ENCODE assay signal across 9 cellular contexts in the genomic region with DNA sequence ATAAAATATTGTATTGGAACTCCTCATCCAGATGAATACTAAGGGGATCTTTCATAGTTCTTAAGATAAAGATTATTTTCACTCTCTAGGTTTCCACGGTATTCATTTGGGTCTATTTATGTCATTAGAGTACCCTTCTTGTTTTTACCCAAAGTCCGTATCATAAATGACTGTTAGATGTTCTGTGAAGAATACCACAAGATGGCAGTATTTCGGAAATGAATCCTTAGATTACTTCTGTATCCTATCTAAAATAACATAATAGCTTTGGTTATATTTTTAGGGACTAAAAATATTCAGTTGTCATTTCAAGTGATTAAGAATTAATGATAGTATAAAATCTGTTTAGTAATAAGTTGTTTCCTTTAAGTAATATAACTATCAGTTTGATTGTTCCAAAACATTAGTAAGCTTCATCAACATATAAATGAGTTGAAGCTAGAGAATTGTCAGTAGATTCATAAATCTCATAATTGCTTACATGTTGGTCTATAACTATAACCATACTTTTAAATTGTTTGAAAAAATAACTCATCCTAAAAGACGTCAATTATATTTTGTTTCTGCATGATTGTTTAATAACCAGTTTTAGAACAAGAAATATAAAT.
DNase-seq lines count a peak whose midpoint lies in the region; ATAC-seq, FAIRE-seq and TF ChIP-seq lines count a peak whose summit lies in the region.
"Had no signal": no experiment of that assay in that cellular context is flagged by ENCODE, and none has a peak within 500 bp of the region (broad histone marks: within the 10 kb centered on the region; RNA-seq: fewer than 3 reads in every experiment).

No MANE protein-coding gene starts in this region.

- TF ChIP-seq CTCF in dorsolateral prefrontal cortex (IDR thresholded peaks at IDR 0.05 in 54 of 56, conservative IDR thresholded peaks at IDR 0.05 in 2 of 56; ENCODE audit: low read depth in 1 of 56, partially characterized antibody in 56 of 56) (peak; percentile 28 to 76 (median 60)), pancreas (IDR thresholded peaks at IDR 0.05) (peak in 2 of 4 donors; percentile 36 to 52)

- no peak overlapping the region for H3K9ac ChIP-seq in NT2/D1 (ENCODE audit: insufficient read length, low read depth)
- H3K9ac ChIP-seq: BLaER1 had no signal

- peak; percentile 66 for FAIRE-seq in pancreas (lab: Jason Lieb, UNC)

- H3K27ac ChIP-seq in dorsolateral prefrontal cortex (no peak overlapping the region), pancreas (no peak overlapping the region)
- H3K27ac ChIP-seq: BLaER1 had no signal

- ATAC-seq in HG03442 (IDR thresholded peaks at IDR 0.05; ENCODE audit: unreplicated experiment) (peak; percentile 57), pancreas (peak in 1 of 4 donors; percentile 58)

- 8 to 10% methylated on average over 4 of the region's 4 CpGs for WGBS in pancreas, 2 donors

- intact Hi-C loops in dorsolateral prefrontal cortex (cut with DNase I) (loop anchor here in 1 of 2 donors (10.0 kb wide), 1 partner anchor 619 kb away; no protein-coding TSS in a partner anchor), pancreas (cut with DNase I) (loop anchor here in 1 of 3 donors (10.0 kb wide), 1 partner anchor 339 kb away; a partner anchor contains a TSS)

- no peaks in the 10 kb centered on the region for H3K9me3 ChIP-seq in NT2/D1 (ENCODE audit: insufficient read depth, low read length)
- no peaks in the 10 kb centered on the region for H3K9me3 ChIP-seq in pancreas
- H3K9me3 ChIP-seq: BLaER1 had no signal

- DNase-seq in NCI-H2196 (lab: John Stamatoyannopoulos, UW; ENCODE audit: unreplicated experiment) (peak; percentile 16), NCI-H2196 treated with DMSO at 0.1 percent for 48 hours (lab: John Stamatoyannopoulos, UW; ENCODE audit: unreplicated experiment) (no peak), NT2/D1 (ENCODE audit: low read depth, low spot score) (peak; percentile 8), dorsolateral prefrontal cortex (no peak), pancreas (no peak)
- no peak for DNase-seq in activated CD4-positive, alpha-beta T cell treated with anti-CD3 and anti-CD28 coated beads for 48 hours
- no peak for DNase-seq in activated naive CD4-positive, alpha-beta T cell treated with anti-CD3 and anti-CD28 coated beads, Interleukin-2, amount 50 U/mL, for 16 hours

- H3K27me3 ChIP-seq in NT2/D1 (ENCODE audit: insufficient read depth, insufficient read length) (no peaks in the 10 kb centered on the region), dorsolateral prefrontal cortex (no peaks in the 10 kb centered on the region), pancreas (no peaks in the 10 kb centered on the region)
- H3K27me3 ChIP-seq: BLaER1 had no signal

- no peak overlapping the region for H3K4me3 ChIP-seq in NT2/D1 (ENCODE audit: insufficient read length, low read depth)
- no peak overlapping the region for H3K4me3 ChIP-seq in dorsolateral prefrontal cortex
- H3K4me3 ChIP-seq in pancreas: no peak overlapping the region
- H3K4me3 ChIP-seq: BLaER1 had no signal

- H3K4me1 ChIP-seq in NT2/D1 (ENCODE audit: insufficient read depth, insufficient read length): no peaks in the 10 kb centered on the region
- no peaks in the 10 kb centered on the region for H3K4me1 ChIP-seq in pancreas
- H3K4me1 ChIP-seq: BLaER1 had no signal

- no peaks in the 10 kb centered on the region for H3K36me3 ChIP-seq in NT2/D1 (ENCODE audit: insufficient read depth, insufficient read length, low read length)
- H3K36me3 ChIP-seq in pancreas: no peaks in the 10 kb centered on the region
- H3K36me3 ChIP-seq: BLaER1 had no signal

Comparison
In these comparisons a context has a peak if more than half of its experiments do, and no peak if none do; other contexts are left out.
1. DNase-seq: peak in NCI-H2196 (single experiment) and NT2/D1 (single experiment); none in NCI-H2196 treated with DMSO at 0.1 percent for 48 hours (single experiment), dorsolateral prefrontal cortex (0 of 10), pancreas (0 of 6), activated CD4-positive, alpha-beta T cell treated with anti-CD3 and anti-CD28 coated beads for 48 hours (single experiment) and activated naive CD4-positive, alpha-beta T cell treated with anti-CD3 and anti-CD28 coated beads, Interleukin-2, amount 50 U/mL, for 16 hours (single experiment).